11 cellular contexts compared by ENCODE assay signal in genomic region chr9:95078934-95079333, GRCh38.
DNase-seq lines count a peak whose midpoint lies in the region; ATAC-seq and TF ChIP-seq lines count a peak whose summit lies in the region.
"Had no signal": no experiment of that assay in that cellular context is flagged by ENCODE, and none has a peak within 500 bp of the region (broad histone marks: within the 10 kb centered on the region; RNA-seq: fewer than 3 reads in every experiment).

No MANE protein-coding gene starts in this region.

- POLR2A ChIA-PET in HEK293 (lab: Yijun Ruan, JAX) = no interaction called here
- POLR2A ChIA-PET in CD4-positive, alpha-beta T cell (lab: Charles Lee) = no interaction called here

- no peak overlapping the region for H3K4me3 ChIP-seq in HEK293 (ENCODE audit: low read depth, low read length)
- H3K4me3 ChIP-seq in coronary artery = peak overlapping the region; percentile 54
- H3K4me3 ChIP-seq in smooth muscle cell = no peak overlapping the region
- no peak overlapping the region for H3K4me3 ChIP-seq in GM23248

- peaks cover 99% of the 10 kb centered on the region for H3K79me2 ChIP-seq in smooth muscle cell (ENCODE audit: low read depth)
- H3K79me2 ChIP-seq in GM23248 (ENCODE audit: insufficient read depth) = peaks cover 100% of the 10 kb centered on the region

- H3K9me3 ChIP-seq in HEK293 (ENCODE audit: control insufficient read depth, insufficient read depth, low read depth, low read length) (no peaks in the 10 kb centered on the region), smooth muscle cell (replicated peaks; ENCODE audit: low read depth) (no peaks in the 10 kb centered on the region), GM23248 (ENCODE audit: low read depth) (no peaks in the 10 kb centered on the region)
- H3K9me3 ChIP-seq in CD4-positive, alpha-beta T cell (ENCODE audit: control insufficient read depth, low read length) = no peaks in the 10 kb centered on the region

- H3K9me3 Mint-ChIP-seq in CD4-positive, alpha-beta T cell = no peaks in the 10 kb centered on the region
- no peaks in the 10 kb centered on the region for H3K9me3 Mint-ChIP-seq in stimulated activated effector memory CD8-positive, alpha-beta T cell treated with anti-CD3 and anti-CD28 coated beads, Interleukin-12 subunit alpha, Interleukin-12 subunit beta, amount 100 ng/mL, for 72 hours

- ATAC-seq in left lobe of liver = no peak
- no peak for ATAC-seq in CD4-positive, alpha-beta T cell (ENCODE audit: poor library complexity)
- ATAC-seq in stimulated activated effector memory CD8-positive, alpha-beta T cell treated with anti-CD3 and anti-CD28 coated beads, Interleukin-12 subunit alpha, Interleukin-12 subunit beta, amount 100 ng/mL, for 72 hours = no peak

- intact Hi-C loops in CD4-positive, alpha-beta T cell (cut with DNase I, micrococcal nuclease) = no loop called here

- TF ChIP-seq CTCF in HEK293 (tag by site-specific recombination; IDR thresholded peaks at IDR 0.05) = no peak
- TF ChIP-seq CTCF in coronary artery (IDR thresholded peaks at IDR 0.05) = no peak
- no peak for TF ChIP-seq CTCF in smooth muscle cell (IDR thresholded peaks at IDR 0.05; ENCODE audit: borderline replicate concordance, insufficient read depth, poor library complexity, severe bottlenecking)
- no peak for TF ChIP-seq CTCF in CD4-positive, alpha-beta T cell (IDR thresholded peaks at IDR 0.05)

- H3K27me3 Mint-ChIP-seq in CD4-positive, alpha-beta T cell = no peaks in the 10 kb centered on the region

- H3K9ac ChIP-seq in smooth muscle cell (ENCODE audit: low read depth) (peak overlapping the region; percentile 9), GM23248 (no peak overlapping the region)

- no peak overlapping the region for H3K4me3 Mint-ChIP-seq in CD4-positive, alpha-beta T cell
- no peak overlapping the region for H3K4me3 Mint-ChIP-seq in stimulated activated effector memory CD8-positive, alpha-beta T cell treated with anti-CD3 and anti-CD28 coated beads, Interleukin-12 subunit alpha, Interleukin-12 subunit beta, amount 100 ng/mL, for 72 hours

- no peaks in the 10 kb centered on the region for H3K27me3 ChIP-seq in smooth muscle cell (ENCODE audit: low read depth)
- no peaks in the 10 kb centered on the region for H3K27me3 ChIP-seq in GM23248 (replicated peaks; ENCODE audit: insufficient read depth)
- H3K27me3 ChIP-seq in CD4-positive, alpha-beta T cell (ENCODE audit: control insufficient read depth, insufficient read depth, low read length) = no peaks in the 10 kb centered on the region

- in situ Hi-C loops in GM23248 (cut with MboI) = no loop called here

- H4K20me1 ChIP-seq in smooth muscle cell (ENCODE audit: low read depth) = peaks cover 99% of the 10 kb centered on the region
- peaks cover 14% of the 10 kb centered on the region for H4K20me1 ChIP-seq in GM23248 (ENCODE audit: insufficient read depth)

- H3F3A ChIP-seq in smooth muscle cell (ENCODE audit: low read depth) (peaks cover 29% of the 10 kb centered on the region), GM23248 (ENCODE audit: insufficient read depth) (peaks cover 73% of the 10 kb centered on the region)

- H3K27ac ChIP-seq in HEK293 (ENCODE audit: extremely low read depth, low read depth, low read length) (no peak overlapping the region), coronary artery (peak overlapping the region; percentile 79 to 86), smooth muscle cell (ENCODE audit: low read depth) (peak overlapping the region; percentile 77), GM23248 (no peak overlapping the region; the same call in 1 of the 2 replicates)
- no peak overlapping the region for H3K27ac ChIP-seq in CD4-positive, alpha-beta T cell (ENCODE audit: low read depth, low read length)

- H3K9me2 ChIP-seq in GM23248 (ENCODE audit: insufficient read depth) = no peaks in the 10 kb centered on the region

- peaks cover 4 to 39% of the 10 kb centered on the region in 2 experiments; a peak in 2 of 3 replicates for H3K36me3 ChIP-seq in HEK293 (ENCODE audit: control insufficient read depth in 2 of 2, insufficient read depth in 1 of 2, low read length in 2 of 2)
- peaks cover 12% of the 10 kb centered on the region for H3K36me3 ChIP-seq in smooth muscle cell (ENCODE audit: low read depth)
- peaks cover 83% of the 10 kb centered on the region for H3K36me3 ChIP-seq in GM23248 (ENCODE audit: low read depth)

- no peak overlapping the region for H3K27ac Mint-ChIP-seq in CD4-positive, alpha-beta T cell
- no peak overlapping the region for H3K27ac Mint-ChIP-seq in stimulated activated effector memory CD8-positive, alpha-beta T cell treated with anti-CD3 and anti-CD28 coated beads, Interleukin-12 subunit alpha, Interleukin-12 subunit beta, amount 100 ng/mL, for 72 hours

- H3K4me2 ChIP-seq in smooth muscle cell (peak overlapping the region; percentile 42), GM23248 (ENCODE audit: unreplicated experiment) (no peak overlapping the region)

- peaks cover 1% of the 10 kb centered on the region for H3K36me3 Mint-ChIP-seq in CD4-positive, alpha-beta T cell (ENCODE audit: low read depth)
- peaks cover 8% of the 10 kb centered on the region for H3K36me3 Mint-ChIP-seq in stimulated activated effector memory CD8-positive, alpha-beta T cell treated with anti-CD3 and anti-CD28 coated beads, Interleukin-12 subunit alpha, Interleukin-12 subunit beta, amount 100 ng/mL, for 72 hours

- no peak for DNase-seq in coronary artery (ENCODE audit: low spot score)
- peak; percentile 41 for DNase-seq in left lobe of liver (ENCODE audit: low spot score)
- no peak for DNase-seq in smooth muscle cell (lab: John Stamatoyannopoulos, UW; ENCODE audit: unreplicated experiment)
- no peak for DNase-seq in amniotic stem cell (lab: John Stamatoyannopoulos, UW)
- no peak for DNase-seq in GM23248
- no peak for DNase-seq in CD4-positive, alpha-beta T cell
- DNase-seq in stimulated activated effector memory CD8-positive, alpha-beta T cell treated with anti-CD3 and anti-CD28 coated beads, Interleukin-12 subunit alpha, Interleukin-12 subunit beta, amount 100 ng/mL, for 72 hours (ENCODE audit: low spot score in 2 of 2) = no peak
- DNase-seq: kidney glomerular epithelial cell, NCI-H82, T-helper 2 cell had no signal

- no peaks in the 10 kb centered on the region for H3K4me1 Mint-ChIP-seq in CD4-positive, alpha-beta T cell (ENCODE audit: low read depth)
- no peaks in the 10 kb centered on the region for H3K4me1 Mint-ChIP-seq in stimulated activated effector memory CD8-positive, alpha-beta T cell treated with anti-CD3 and anti-CD28 coated beads, Interleukin-12 subunit alpha, Interleukin-12 subunit beta, amount 100 ng/mL, for 72 hours

- CTCF ChIA-PET in HEK293 (lab: Yijun Ruan, JAX) = interaction anchor here (0.9 to 1.8 kb wide), 2 partner anchors 36 to 49 kb away, joined by 3 to 4 read pairs; no protein-coding TSS in a partner anchor
- CTCF ChIA-PET in CD4-positive, alpha-beta T cell (lab: Charles Lee) = no interaction called here

- H2AFZ ChIP-seq in smooth muscle cell (ENCODE audit: low read depth) (no peak overlapping the region), GM23248 (no peak overlapping the region)

- H3K4me1 ChIP-seq in HEK293 (ENCODE audit: control insufficient read depth, insufficient read depth, low read length) = 0 out of 2 replicates have a peak, but pooled peaks cover 5% of the 10 kb centered on the region
- peaks cover 54% of the 10 kb centered on the region for H3K4me1 ChIP-seq in smooth muscle cell (ENCODE audit: low read depth)
- H3K4me1 ChIP-seq in GM23248 (ENCODE audit: insufficient read depth) = no peaks in the 10 kb centered on the region

- 22% methylated on average over 6 of the region's 6 CpGs for WGBS in smooth muscle cell (ENCODE audit: low lambda C conversion rate)
- 84 to 87% methylated on average over 6 of the region's 6 CpGs for WGBS in GM23248 (ENCODE audit: low coverage in 1 of 2, low lambda C conversion rate in 2 of 2, missing lambda C conversion rate in 2 of 2), 2 experiments

TF ChIP-seq in HEK293, 187 proteins besides CTCF, POLR2A, EP300 and RAD21:
- peak; percentile 44; the same call in 1 of the 2 replicates for TF ChIP-seq TCF7L2 (IDR thresholded peaks at IDR 0.05; ENCODE audit: borderline replicate concordance, low read depth, low read length)
- no peak for TF ChIP-seq PATZ1 (tag by site-specific recombination; IDR thresholded peaks at IDR 0.05)

Comparison
In these comparisons a context has a peak if more than half of its experiments do, and no peak if none do; other contexts are left out.
1. H3K27ac ChIP-seq: peak in coronary artery (2 of 2) and smooth muscle cell (single experiment); none in HEK293 (single experiment), GM23248 (single experiment) and CD4-positive, alpha-beta T cell (single experiment).